ENCODE assay signal across 26 cellular contexts in genomic region chr14:49160983-49161382, GRCh38.
"Had no signal": no experiment of that assay in that cellular context is flagged by ENCODE, and none has a peak within 500 bp of the region (broad histone marks: within the 10 kb centered on the region; RNA-seq: fewer than 3 reads in every experiment).

No MANE protein-coding gene starts in this region.

- H3K79me2 ChIP-seq: parathyroid adenoma had no signal

- H3K4me3 ChIP-seq: esophagus squamous epithelium, gastroesophageal sphincter, lung, psoas muscle, spleen, testis, tibial nerve, upper lobe of right lung had no signal

- H3K27ac Mint-ChIP-seq: dendritic cell treated with granulocyte-macrophage colony-stimulating factor and Interleukin-4, amounts not matched to agents 40 ng/mL and 50 ng/mL, for 4 days; nephron progenitor cell; stimulated activated memory B cell treated with anti-CD40 and anti-IgM and Interleukin-4, amounts not matched to agents 10 μg/mL and 1 μg/mL and 100 μg/mL, for 72 hours; stimulated activated naive CD8-positive, alpha-beta T cell treated with anti-CD3 and anti-CD28 coated beads, Interleukin-15, amount 100 ng/mL, for 72 hours had no signal

- DNase-seq: esophagus squamous epithelium; foreskin fibroblast; glutamatergic neuron; left cardiac atrium; left ventricle myocardium superior; mesenchymal stem cell; midbrain; nephron progenitor cell; psoas muscle; retina; spleen; stimulated activated CD4-positive, alpha-beta T cell treated with anti-CD3 and anti-CD28 coated beads, Interleukin-15, amount 100 ng/mL, for 24 hours; stimulated activated CD4-positive, alpha-beta T cell treated with anti-CD3 and anti-CD28 coated beads, Interleukin-1b, Interleukin-23, amount 100 ng/mL, for 48 hours; stimulated activated CD4-positive, alpha-beta T cell treated with anti-CD3 and anti-CD28 coated beads, Interleukin-4, amount 100 ng/mL, for 24 hours; stimulated activated naive CD8-positive, alpha-beta T cell treated with anti-CD3 and anti-CD28 coated beads, Interleukin-15, amount 100 ng/mL, for 72 hours; testis; upper lobe of right lung had no signal

- H3K4me3 Mint-ChIP-seq: dendritic cell treated with granulocyte-macrophage colony-stimulating factor and Interleukin-4, amounts not matched to agents 40 ng/mL and 50 ng/mL, for 4 days; nephron progenitor cell; stimulated activated memory B cell treated with anti-CD40 and anti-IgM and Interleukin-4, amounts not matched to agents 10 μg/mL and 1 μg/mL and 100 μg/mL, for 72 hours; stimulated activated naive CD8-positive, alpha-beta T cell treated with anti-CD3 and anti-CD28 coated beads, Interleukin-15, amount 100 ng/mL, for 72 hours had no signal

- H3K9me3 Mint-ChIP-seq: dendritic cell treated with granulocyte-macrophage colony-stimulating factor and Interleukin-4, amounts not matched to agents 40 ng/mL and 50 ng/mL, for 4 days; stimulated activated naive CD8-positive, alpha-beta T cell treated with anti-CD3 and anti-CD28 coated beads, Interleukin-15, amount 100 ng/mL, for 72 hours had no signal

- H3K27me3 Mint-ChIP-seq: dendritic cell treated with granulocyte-macrophage colony-stimulating factor and Interleukin-4, amounts not matched to agents 40 ng/mL and 50 ng/mL, for 4 days; stimulated activated memory B cell treated with anti-CD40 and anti-IgM and Interleukin-4, amounts not matched to agents 10 μg/mL and 1 μg/mL and 100 μg/mL, for 72 hours; stimulated activated naive CD8-positive, alpha-beta T cell treated with anti-CD3 and anti-CD28 coated beads, Interleukin-15, amount 100 ng/mL, for 72 hours had no signal

- H3K27ac ChIP-seq: esophagus squamous epithelium, gastroesophageal sphincter, parathyroid adenoma, psoas muscle, spleen, testis, tibial nerve, upper lobe of right lung had no signal

- H3K27me3 ChIP-seq: esophagus squamous epithelium, gastroesophageal sphincter, spleen, testis, tibial nerve, upper lobe of right lung had no signal

- H3K36me3 Mint-ChIP-seq: stimulated activated memory B cell treated with anti-CD40 and anti-IgM and Interleukin-4, amounts not matched to agents 10 μg/mL and 1 μg/mL and 100 μg/mL, for 72 hours had no signal

- FAIRE-seq: colon, keratinocyte had no signal

- H3K36me3 ChIP-seq: esophagus squamous epithelium, gastroesophageal sphincter, spleen, tibial nerve, upper lobe of right lung had no signal

- ATAC-seq: gastroesophageal sphincter; left cardiac atrium; left ventricle myocardium superior; psoas muscle; sciatic nerve; stimulated activated memory B cell treated with anti-CD40 and anti-IgM and Interleukin-4, amounts not matched to agents 10 μg/mL and 1 μg/mL and 100 μg/mL, for 72 hours; stimulated activated naive CD8-positive, alpha-beta T cell treated with anti-CD3 and anti-CD28 coated beads, Interleukin-15, amount 100 ng/mL, for 72 hours; upper lobe of right lung had no signal

- H3K9me3 ChIP-seq: esophagus squamous epithelium, gastroesophageal sphincter, psoas muscle, spleen, testis, tibial nerve, upper lobe of right lung had no signal

- H3K9ac ChIP-seq: parathyroid adenoma had no signal

- H2AFZ ChIP-seq: parathyroid adenoma had no signal

- H3K4me1 ChIP-seq: esophagus squamous epithelium, parathyroid adenoma, psoas muscle, spleen, testis, tibial nerve, upper lobe of right lung had no signal
